13 cellular contexts compared by ENCODE assay signal in genomic region chr13:27967203-27967735, GRCh38. TPM values are rescaled to one million over a fixed set of nuclear protein-coding genes. Genes with fewer than 3 reads are reported as not detected.
DNase-seq lines count a peak whose midpoint lies in the region; ATAC-seq, FAIRE-seq and TF ChIP-seq lines count a peak whose summit lies in the region.
"Had no signal": no experiment of that assay in that cellular context is flagged by ENCODE, and none has a peak within 500 bp of the region (broad histone marks: within the 10 kb centered on the region; RNA-seq: fewer than 3 reads in every experiment).

No MANE protein-coding gene starts in this region.

- H3K27ac ChIP-seq in neuronal stem cell (replicated peaks; ENCODE audit: low read length) = no peak overlapping the region

- peaks cover under 1% of the 10 kb centered on the region for H3K79me1 ChIP-seq in neuronal stem cell (ENCODE audit: low read depth, low read length)

- H3K9me3 Mint-ChIP-seq in central memory CD8-positive, alpha-beta T cell = no peaks in the 10 kb centered on the region
- H3K9me3 Mint-ChIP-seq: activated naive CD4-positive, alpha-beta T cell treated with anti-CD3 and anti-CD28 coated beads, Interleukin-2, amount 50 U/mL, for 24 hours had no signal

- no peak for TF ChIP-seq POLR2A in H54 (IDR thresholded peaks at IDR 0.05; ENCODE audit: low read depth, low read length)

- H2BK5ac ChIP-seq in neuronal stem cell (ENCODE audit: low read length) = no peak overlapping the region

- H2AK5ac ChIP-seq in neuronal stem cell (ENCODE audit: low read depth, low read length) = no peak overlapping the region

- H3K18ac ChIP-seq in neuronal stem cell (ENCODE audit: low read length) = no peak overlapping the region

- H3K23ac ChIP-seq in neuronal stem cell (ENCODE audit: low read depth, low read length, poor library complexity) = peak overlapping the region; percentile 77

- WGBS in neuronal stem cell (ENCODE audit: extremely low coverage in 2 of 2, insufficient read length in 2 of 2, insufficient replicate concordance in 1 of 2), 2 donors = no CpG with 5 or more reads among the region's 18 CpGs

- TF ChIP-seq CTCF in GM10248 (IDR thresholded peaks at IDR 0.05; ENCODE audit: control extremely low read depth, extremely low read depth, low read depth, missing control alignments) = no peak

- POLR2A ChIA-PET in GM10248 (lab: Yijun Ruan, JAX) = no interaction called here

- no peak overlapping the region for H3K4me3 ChIP-seq in neuronal stem cell (ENCODE audit: low read length in 2 of 2)

- H2BK120ac ChIP-seq in neuronal stem cell (ENCODE audit: low read depth, low read length) = no peak overlapping the region

- peak overlapping the region; percentile 1 for H2BK15ac ChIP-seq in neuronal stem cell (ENCODE audit: low read length)

- peaks cover 66 to 100% (median 90%) of the 10 kb centered on the region in 3 experiments for H3K27me3 ChIP-seq in neuronal stem cell (ENCODE audit: control insufficient read depth in 3 of 3, insufficient read depth in 3 of 3, low read depth in 1 of 3, low read length in 3 of 3)

- H2BK12ac ChIP-seq in neuronal stem cell (ENCODE audit: low read length) = no peak overlapping the region

- H4K91ac ChIP-seq in neuronal stem cell (ENCODE audit: low read depth, low read length, poor library complexity) = no peak overlapping the region

- no peak for FAIRE-seq in H54 (lab: Jason Lieb, UNC)
- FAIRE-seq: kidney had no signal

- H3K4me1 ChIP-seq in neuronal stem cell (ENCODE audit: control insufficient read depth in 2 of 2, insufficient read depth in 1 of 2, low read depth in 1 of 2, low read length in 2 of 2) = peaks cover 6 to 19% of the 10 kb centered on the region in 2 donors

- H3K14ac ChIP-seq in neuronal stem cell (ENCODE audit: low read length) = no peak overlapping the region

- peaks cover 0 to 2% of the 10 kb centered on the region in 2 donors for H3K9me3 ChIP-seq in neuronal stem cell (replicated peaks in 1 of 2; ENCODE audit: control insufficient read depth in 2 of 2, insufficient read depth in 1 of 2, low read depth in 1 of 2, low read length in 2 of 2)

- peak overlapping the region; percentile 29 for H3K4me3 Mint-ChIP-seq in central memory CD8-positive, alpha-beta T cell

- CTCF ChIA-PET in GM10248 (lab: Yijun Ruan, JAX) = interaction anchor here (0.8 to 6.7 kb wide), 4 partner anchors 9 to 139 kb away, joined by 3 to 50 read pairs (median 6); no protein-coding TSS in a partner anchor

- in situ Hi-C loops in KBM-7 (cut with MboI; ENCODE audit: low pct_unique_long_range_greater_than_20kb, low sequenced_read_pairs) = no loop called here

- H3K36me3 ChIP-seq in neuronal stem cell (replicated peaks in 1 of 2; ENCODE audit: control insufficient read depth in 2 of 2, insufficient read depth in 2 of 2, low read length in 2 of 2) = no peaks in the 10 kb centered on the region

- no peak overlapping the region for H2AFZ ChIP-seq in neuronal stem cell (ENCODE audit: low read length)

- peak overlapping the region; percentile 55 for H3K27ac Mint-ChIP-seq in central memory CD8-positive, alpha-beta T cell (ENCODE audit: low read depth)
- H3K27ac Mint-ChIP-seq: activated naive CD4-positive, alpha-beta T cell treated with anti-CD3 and anti-CD28 coated beads, Interleukin-2, amount 50 U/mL, for 24 hours had no signal

- no peak overlapping the region for H3K9ac ChIP-seq in neuronal stem cell (ENCODE audit: low read depth, low read length, poor library complexity)

- no peak for ATAC-seq in central memory CD8-positive, alpha-beta T cell (replicated peaks; ENCODE audit: extremely low read depth, poor library complexity, severe bottlenecking)
- no peak for ATAC-seq in GM19351 (IDR thresholded peaks at IDR 0.05; ENCODE audit: unreplicated experiment)
- ATAC-seq: activated CD4-positive, CD25-positive, alpha-beta regulatory T cell treated with anti-CD3 and anti-CD28 coated beads, Interleukin-2, amount 50 U/mL, for 24 hours had no signal

- H3K4me2 ChIP-seq in neuronal stem cell (ENCODE audit: insufficient read depth, low read length, poor library complexity, severe bottlenecking) = no peak overlapping the region

- H3K36me3 Mint-ChIP-seq in central memory CD8-positive, alpha-beta T cell (ENCODE audit: insufficient read depth) = peaks cover 2% of the 10 kb centered on the region
- H3K36me3 Mint-ChIP-seq: activated naive CD4-positive, alpha-beta T cell treated with anti-CD3 and anti-CD28 coated beads, Interleukin-2, amount 50 U/mL, for 24 hours had no signal

- peaks cover 8% of the 10 kb centered on the region for H3K4me1 Mint-ChIP-seq in central memory CD8-positive, alpha-beta T cell

- no peak overlapping the region for H3K4ac ChIP-seq in neuronal stem cell (ENCODE audit: low read length)

- no peak overlapping the region for H4K8ac ChIP-seq in neuronal stem cell (ENCODE audit: low read depth, low read length)

- H3K27me3 Mint-ChIP-seq in central memory CD8-positive, alpha-beta T cell = peaks cover 95% of the 10 kb centered on the region

- peak; percentile 23 for DNase-seq in GM10248 (ENCODE audit: extremely low spot score)
- DNase-seq in KBM-7 = peak; percentile 91
- no peak for DNase-seq in central memory CD8-positive, alpha-beta T cell (ENCODE audit: low spot score in 2 of 2)
- no peak for DNase-seq in neuronal stem cell (ENCODE audit: low spot score)
- no peak for DNase-seq in H54 (ENCODE audit: insufficient read length, low spot score)
- DNase-seq in activated CD4-positive, alpha-beta T cell treated with anti-CD3 and anti-CD28 coated beads for 4 hours = no peak
- DNase-seq: NCI-H2227 treated with DMSO at 0.1 percent for 48 hours; stimulated activated CD4-positive, alpha-beta T cell treated with anti-CD3 and anti-CD28 coated beads, Interleukin-1b, Interleukin-23, amount 100 ng/mL, for 48 hours; stimulated activated naive CD4-positive, alpha-beta T cell had no signal

RNA-seq across cellular contexts. Expression of gene CDX2, which starts 1.8 kb away (rescaled TPM):
- 0.03 TPM for polyA plus RNA-seq in neuronal stem cell (2013, experiment 1 of 2)
- polyA plus RNA-seq in neuronal stem cell (2013, experiment 2 of 2) = 0.03 TPM

RNA-seq across cellular contexts. Expression of gene URAD, which starts 21.2 kb away (rescaled TPM):
- polyA plus RNA-seq in neuronal stem cell (2013, experiment 1 of 2) = not detected
- polyA plus RNA-seq in neuronal stem cell (2013, experiment 2 of 2) = not detected

RNA-seq across cellular contexts. Expression of gene PDX1, which starts 47.5 kb away (rescaled TPM):
- polyA plus RNA-seq in neuronal stem cell (2013, experiment 1 of 2) = not detected
- not detected for polyA plus RNA-seq in neuronal stem cell (2013, experiment 2 of 2)

Comparison
In these comparisons a context has a peak if more than half of its experiments do, and no peak if none do; other contexts are left out.
1. DNase-seq: peak in GM10248 (single experiment) and KBM-7 (single experiment); none in central memory CD8-positive, alpha-beta T cell (0 of 2), neuronal stem cell (single experiment), H54 (single experiment) and activated CD4-positive, alpha-beta T cell treated with anti-CD3 and anti-CD28 coated beads for 4 hours (0 of 2).